Comparison of ENCODE assay signal across 8 cellular contexts in the genomic region with DNA sequence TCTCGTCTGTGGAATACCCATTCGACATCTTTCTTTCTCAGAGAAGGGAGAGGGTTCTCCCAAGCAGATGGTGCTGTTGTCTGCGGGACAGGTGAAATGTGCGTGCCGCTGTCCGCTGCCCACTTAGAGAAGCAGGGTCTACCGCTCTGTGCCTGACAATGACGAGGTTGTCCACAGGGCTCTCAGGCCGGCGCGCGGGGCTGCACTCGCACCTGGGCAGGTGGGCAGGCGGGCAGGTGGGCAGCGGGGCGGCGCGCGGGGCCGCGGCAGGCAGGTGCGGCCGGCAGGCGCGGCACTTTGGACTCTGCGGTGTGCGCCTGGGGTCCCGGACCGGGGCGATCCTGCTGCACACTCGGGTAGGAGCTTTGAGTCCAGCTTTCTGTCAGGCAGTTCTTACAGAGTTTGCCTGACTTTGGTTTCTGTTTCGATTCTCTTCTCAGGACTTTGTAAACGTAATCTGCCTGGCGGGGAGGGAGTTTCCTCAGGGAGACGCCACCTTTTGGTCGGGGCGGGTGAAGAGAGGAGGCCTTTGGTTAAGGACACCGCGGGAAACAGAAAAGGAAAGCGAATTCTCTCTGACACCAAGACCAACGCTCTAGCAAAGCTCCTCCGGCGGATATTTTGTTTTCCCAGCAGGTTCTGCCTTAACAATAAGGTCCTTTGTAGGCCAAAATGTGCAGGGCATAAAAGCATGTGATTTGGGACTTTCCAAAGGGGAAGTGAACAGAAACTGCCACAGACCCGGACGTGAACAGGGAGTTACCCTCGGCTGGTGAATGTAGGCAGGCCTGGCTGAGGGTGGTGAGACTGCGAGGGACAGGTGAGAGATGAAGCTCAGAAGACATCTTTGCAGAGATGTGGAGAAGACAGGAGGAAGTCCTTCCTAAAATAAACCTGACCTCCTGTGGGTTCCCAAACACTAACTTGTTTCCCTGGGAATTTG.
DNase-seq lines count a peak whose midpoint lies in the region; ATAC-seq and FAIRE-seq lines count a peak whose summit lies in the region.

A gene (minus strand): TSS at position 405 of the 943 bp plus-strand sequence. CDS start 377 bp downstream, at position 28.

- no peaks in the 10 kb centered on the region for H3K27me3 ChIP-seq in layer of hippocampus (ENCODE audit: control insufficient read depth, insufficient read depth, low read length)

- ATAC-seq in GM18867 (IDR thresholded peaks at IDR 0.05; ENCODE audit: unreplicated experiment) (peak; percentile 79), HG03097 (IDR thresholded peaks at IDR 0.05; ENCODE audit: low FRiP score, unreplicated experiment) (peak; percentile 86)

- peak; percentile 86 for DNase-seq in AG08395 (ENCODE audit: low spot score)
- peak; percentile 80 for DNase-seq in NCI-H345 (lab: John Stamatoyannopoulos, UW)
- peak; percentile 83 for DNase-seq in activated CD4-positive, alpha-beta T cell treated with anti-CD3 and anti-CD28 coated beads for 48 hours
- peak; percentile 54 to 57 for DNase-seq in stimulated activated CD4-positive, alpha-beta T cell treated with anti-CD3 and anti-CD28 coated beads, Interleukin-1b, Interleukin-23, amount 100 ng/mL, for 4 hours (ENCODE audit: low read depth in 2 of 2)

- FAIRE-seq in colon (lab: Jason Lieb, UNC) = peak; percentile 10

- peak within 1 kb of the TSS; percentile 83 for H3K27ac ChIP-seq in layer of hippocampus (ENCODE audit: low read depth, low read length)

Comparison
In these comparisons a context has a peak if more than half of its experiments do, and no peak if none do; other contexts are left out.
1. Peak in every context shown above with its lines: DNase-seq, ATAC-seq and H3K27ac ChIP-seq.